8 cellular contexts compared by ENCODE assay signal in genomic region chr1:64539808-64540207, GRCh38.
A peak's percentile ranks its signal among the peaks of the same experiment; 100 is the strongest.
DNase-seq lines count a peak whose midpoint lies in the region; ATAC-seq and TF ChIP-seq lines count a peak whose summit lies in the region.

No MANE protein-coding gene starts in this region.

- CTCF ChIA-PET in activated CD4-positive, alpha-beta memory T cell treated with anti-CD3 and anti-CD28 coated beads, Interleukin-2, amount 10 ng/mL, durations not matched to agents 7 days and 5 days (lab: Charles Lee) = no interaction called here
- CTCF ChIA-PET in GM10248 (lab: Yijun Ruan, JAX) = no interaction called here

- POLR2A ChIA-PET in activated CD4-positive, alpha-beta memory T cell treated with anti-CD3 and anti-CD28 coated beads, Interleukin-2, amount 10 ng/mL, durations not matched to agents 7 days and 5 days (lab: Charles Lee) = interaction anchor here (0.7 kb wide), 1 partner anchor 312 kb away, joined by 3 read pairs; no protein-coding TSS in a partner anchor
- POLR2A ChIA-PET in GM10248 (lab: Yijun Ruan, JAX) = no interaction called here

- peaks cover 15% of the 10 kb centered on the region for H3K4me1 Mint-ChIP-seq in activated CD4-positive, alpha-beta memory T cell treated with anti-CD3 and anti-CD28 coated beads, Interleukin-2, amount 10 ng/mL, durations not matched to agents 7 days and 5 days

- H3K27ac Mint-ChIP-seq in activated CD4-positive, alpha-beta memory T cell treated with anti-CD3 and anti-CD28 coated beads, Interleukin-2, amount 10 ng/mL, durations not matched to agents 7 days and 5 days = no peak overlapping the region

- DNase-seq in ELR (ENCODE audit: low read depth) = peak; percentile 24
- peak; percentile 84 for DNase-seq in Right ventricle myocardium superior
- peak; percentile 74 for DNase-seq in renal cortical epithelial cell (ENCODE audit: low read depth)
- DNase-seq in activated CD4-positive, alpha-beta memory T cell treated with anti-CD3 and anti-CD28 coated beads, Interleukin-2, amount 10 ng/mL, durations not matched to agents 7 days and 5 days = no peak
- DNase-seq in GM10248 (ENCODE audit: extremely low spot score) = no peak
- no peak for DNase-seq in NCI-H524 treated with DMSO at 0.1 percent for 48 hours (lab: John Stamatoyannopoulos, UW)

- no peaks in the 10 kb centered on the region for H3K36me3 Mint-ChIP-seq in activated CD4-positive, alpha-beta memory T cell treated with anti-CD3 and anti-CD28 coated beads, Interleukin-2, amount 10 ng/mL, durations not matched to agents 7 days and 5 days (ENCODE audit: low read depth)

- TF ChIP-seq CTCF in GM10248 (IDR thresholded peaks at IDR 0.05; ENCODE audit: control extremely low read depth, extremely low read depth, low read depth, missing control alignments) = no peak

- peaks cover 2% of the 10 kb centered on the region for H3K27me3 Mint-ChIP-seq in activated CD4-positive, alpha-beta memory T cell treated with anti-CD3 and anti-CD28 coated beads, Interleukin-2, amount 10 ng/mL, durations not matched to agents 7 days and 5 days

- intact Hi-C loops in Right ventricle myocardium superior (cut with DNase I) = loop anchor here (10.0 kb wide), 1 partner anchor 65 kb away; the partner anchor contains the start of gene CACHD1

- H3K4me3 Mint-ChIP-seq in activated CD4-positive, alpha-beta memory T cell treated with anti-CD3 and anti-CD28 coated beads, Interleukin-2, amount 10 ng/mL, durations not matched to agents 7 days and 5 days = no peak overlapping the region

- ATAC-seq in SK-N-SH treated with all-trans-retinoic acid at 6 μM for 48 hours (peak; percentile 77), Right ventricle myocardium superior (ENCODE audit: poor library complexity) (peak; percentile 72), GM21717 (IDR thresholded peaks at IDR 0.05; ENCODE audit: unreplicated experiment) (no peak)

- no peaks in the 10 kb centered on the region for H3K9me3 Mint-ChIP-seq in activated CD4-positive, alpha-beta memory T cell treated with anti-CD3 and anti-CD28 coated beads, Interleukin-2, amount 10 ng/mL, durations not matched to agents 7 days and 5 days

TF ChIP-seq in SK-N-SH treated with all-trans-retinoic acid at 6 μM for 48 hours, 23 proteins besides CTCF, POLR2A, EP300 and RAD21:
- TF ChIP-seq, protein P1, sequence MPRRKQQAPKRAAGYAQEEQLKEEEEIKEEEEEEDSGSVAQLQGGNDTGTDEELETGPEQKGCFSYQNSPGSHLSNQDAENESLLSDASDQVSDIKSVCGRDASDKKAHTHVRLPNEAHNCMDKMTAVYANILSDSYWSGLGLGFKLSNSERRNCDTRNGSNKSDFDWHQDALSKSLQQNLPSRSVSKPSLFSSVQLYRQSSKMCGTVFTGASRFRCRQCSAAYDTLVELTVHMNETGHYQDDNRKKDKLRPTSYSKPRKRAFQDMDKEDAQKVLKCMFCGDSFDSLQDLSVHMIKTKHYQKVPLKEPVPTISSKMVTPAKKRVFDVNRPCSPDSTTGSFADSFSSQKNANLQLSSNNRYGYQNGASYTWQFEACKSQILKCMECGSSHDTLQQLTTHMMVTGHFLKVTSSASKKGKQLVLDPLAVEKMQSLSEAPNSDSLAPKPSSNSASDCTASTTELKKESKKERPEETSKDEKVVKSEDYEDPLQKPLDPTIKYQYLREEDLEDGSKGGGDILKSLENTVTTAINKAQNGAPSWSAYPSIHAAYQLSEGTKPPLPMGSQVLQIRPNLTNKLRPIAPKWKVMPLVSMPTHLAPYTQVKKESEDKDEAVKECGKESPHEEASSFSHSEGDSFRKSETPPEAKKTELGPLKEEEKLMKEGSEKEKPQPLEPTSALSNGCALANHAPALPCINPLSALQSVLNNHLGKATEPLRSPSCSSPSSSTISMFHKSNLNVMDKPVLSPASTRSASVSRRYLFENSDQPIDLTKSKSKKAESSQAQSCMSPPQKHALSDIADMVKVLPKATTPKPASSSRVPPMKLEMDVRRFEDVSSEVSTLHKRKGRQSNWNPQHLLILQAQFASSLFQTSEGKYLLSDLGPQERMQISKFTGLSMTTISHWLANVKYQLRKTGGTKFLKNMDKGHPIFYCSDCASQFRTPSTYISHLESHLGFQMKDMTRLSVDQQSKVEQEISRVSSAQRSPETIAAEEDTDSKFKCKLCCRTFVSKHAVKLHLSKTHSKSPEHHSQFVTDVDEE (CRISPR knock-in tag; IDR thresholded peaks at IDR 0.05) = 0 out of 2 replicates have a peak, but pooled peaks have one; percentile 12
- TF ChIP-seq PATZ1 (CRISPR knock-in tag; IDR thresholded peaks at IDR 0.05; ENCODE audit: borderline replicate concordance) = no peak
- TF ChIP-seq TCF4 (CRISPR knock-in tag; IDR thresholded peaks at IDR 0.05; ENCODE audit: borderline replicate concordance) = no peak
- peak; percentile 86 for TF ChIP-seq ZNF70 (CRISPR knock-in tag; IDR thresholded peaks at IDR 0.05)

Comparison
In these comparisons a context has a peak if more than half of its experiments do, and no peak if none do; other contexts are left out.
1. DNase-seq: peak in ELR (single experiment), Right ventricle myocardium superior (single experiment) and renal cortical epithelial cell (single experiment); none in activated CD4-positive, alpha-beta memory T cell treated with anti-CD3 and anti-CD28 coated beads, Interleukin-2, amount 10 ng/mL, durations not matched to agents 7 days and 5 days (single experiment), GM10248 (single experiment) and NCI-H524 treated with DMSO at 0.1 percent for 48 hours (single experiment).